In the genomic region with DNA sequence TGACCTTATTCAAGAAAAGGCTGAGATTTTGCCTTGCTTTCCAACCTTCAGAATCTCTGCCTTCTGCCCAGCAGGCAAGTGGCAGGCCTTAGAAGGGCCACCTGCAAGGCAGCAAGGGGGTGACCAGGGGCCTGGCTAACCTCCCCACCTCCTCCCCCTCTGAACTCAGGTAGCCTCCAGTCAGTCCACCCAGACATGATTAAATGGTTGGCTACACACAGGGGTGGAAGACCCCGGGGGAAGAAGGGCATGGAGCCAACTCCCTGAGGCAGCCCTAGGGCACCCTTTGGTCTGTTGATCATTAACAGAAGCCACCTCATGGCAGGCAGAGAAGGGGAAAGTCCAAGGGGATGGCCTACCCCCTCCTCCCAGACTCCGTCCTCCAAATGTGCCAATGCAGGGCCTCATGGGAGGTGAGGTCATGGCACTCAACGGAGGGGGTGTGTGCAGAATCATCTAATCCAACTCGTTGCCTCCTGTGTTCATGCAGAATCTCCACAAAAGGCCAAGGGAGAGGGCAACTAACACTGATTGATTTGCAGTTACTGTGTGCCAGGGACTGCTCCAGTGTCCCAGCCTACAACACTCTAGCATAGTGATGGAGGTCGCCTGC, we compare ENCODE assay signal across 9 cellular contexts. TPM values are rescaled to one million over a fixed set of nuclear protein-coding genes. Genes with fewer than 3 reads are reported as not detected.
DNase-seq lines count a peak whose midpoint lies in the region; ATAC-seq and TF ChIP-seq lines count a peak whose summit lies in the region.
"Had no signal": no experiment of that assay in that cellular context is flagged by ENCODE, and none has a peak within 500 bp of the region (broad histone marks: within the 10 kb centered on the region; RNA-seq: fewer than 3 reads in every experiment).

No MANE protein-coding gene starts in this region.

- no peak for ATAC-seq in GM21528 (IDR thresholded peaks at IDR 0.05; ENCODE audit: low FRiP score, unreplicated experiment)

- intact Hi-C loops in sigmoid colon (cut with DNase I) = loop anchor here (5.0 kb wide), 2 partner anchors 127 to 387 kb away; no protein-coding TSS in a partner anchor

- no peak for TF ChIP-seq EP300 in sigmoid colon (IDR thresholded peaks at IDR 0.05)

- H3K9ac ChIP-seq in fibroblast of lung (ENCODE audit: insufficient read depth, low read length) = no peak overlapping the region

- TF ChIP-seq CTCF in fibroblast of lung (conservative IDR thresholded peaks at IDR 0.05 in 1 of 2, IDR thresholded peaks at IDR 0.05 in 1 of 2; ENCODE audit: low read depth in 1 of 2, low read length in 2 of 2) (no peak), sigmoid colon (IDR thresholded peaks at IDR 0.05) (no peak)

- H3K4me3 ChIP-seq in fibroblast of lung (replicated peaks in 1 of 4; ENCODE audit: control extremely low read depth in 1 of 4, insufficient read depth in 1 of 4, low read depth in 3 of 4, low read length in 4 of 4) (no peak overlapping the region), sigmoid colon (no peak overlapping the region)

- H3K36me3 ChIP-seq in fibroblast of lung (ENCODE audit: control insufficient read depth, insufficient read depth, low read length) = peaks cover 10% of the 10 kb centered on the region
- peaks cover 11 to 24% (median 14%) of the 10 kb centered on the region in 4 donors for H3K36me3 ChIP-seq in sigmoid colon

- DNase-seq in DMS53 treated with DMSO at 0.1 percent for 48 hours (lab: John Stamatoyannopoulos, UW; ENCODE audit: unreplicated experiment) (peak; percentile 85), LoVo (ENCODE audit: low spot score) (peak; percentile 86), fibroblast of lung (ENCODE audit: low read depth in 2 of 2) (peak; percentile 39 to 47), sigmoid colon (peak; percentile 76), NCI-H2171 treated with DMSO at 0.1 percent for 48 hours (lab: John Stamatoyannopoulos, UW) (no peak), RPMI8226 (no peak)
- DNase-seq in NK-92 treated with Interleukin-12 subunit alpha and Interleukin-12 subunit beta, amount 100 ng/mL, for 24 hours (lab: John Stamatoyannopoulos, UW) = no peak
- DNase-seq: stimulated activated CD4-positive, alpha-beta T cell treated with anti-CD3 and anti-CD28 coated beads, Interleukin-4, amount 100 ng/mL, for 24 hours had no signal

- WGBS in sigmoid colon, 2 donors = 25 to 57% methylated on average over 5 of the region's 5 CpGs

- no peaks in the 10 kb centered on the region for H3K27me3 ChIP-seq in fibroblast of lung (ENCODE audit: control insufficient read depth, insufficient read depth, low read length)
- H3K27me3 ChIP-seq in sigmoid colon = no peaks in the 10 kb centered on the region

- H3K4me1 ChIP-seq in fibroblast of lung (ENCODE audit: control insufficient read depth, extremely low read depth, insufficient read depth, low read length) = peaks cover 31% of the 10 kb centered on the region
- peaks cover 0 to 56% (median 52%) of the 10 kb centered on the region in 4 donors for H3K4me1 ChIP-seq in sigmoid colon

- H3K4me2 ChIP-seq in fibroblast of lung (ENCODE audit: extremely low read depth, insufficient read depth, low read length) = no peak overlapping the region

- no peak overlapping the region for H2AFZ ChIP-seq in fibroblast of lung (ENCODE audit: low read length)

- TF ChIP-seq POLR2A in sigmoid colon (IDR thresholded peaks at IDR 0.05) = no peak

- H3K79me2 ChIP-seq in fibroblast of lung (ENCODE audit: control insufficient read depth, insufficient read depth, low read length) = peaks cover 20% of the 10 kb centered on the region

- H3K27ac ChIP-seq in fibroblast of lung (ENCODE audit: insufficient read depth, low read length) = no peak overlapping the region
- peak overlapping the region; percentile 98 to 100 (median 99) for H3K27ac ChIP-seq in sigmoid colon

- H3K9me3 ChIP-seq in fibroblast of lung (ENCODE audit: control insufficient read depth, insufficient read depth, low read depth, low read length) = no peaks in the 10 kb centered on the region
- H3K9me3 ChIP-seq in sigmoid colon = no peaks in the 10 kb centered on the region

- H4K20me1 ChIP-seq in fibroblast of lung (ENCODE audit: control insufficient read depth, extremely low read depth, insufficient read depth, low read length) = no peaks in the 10 kb centered on the region

RNA-seq across cellular contexts. Expression of gene ZFP36L1, which starts 8.5 kb away (rescaled TPM):
- total RNA-seq in fibroblast of lung (13.9 and 22.0 TPM in 2 replicates), sigmoid colon (100 to 1,000 TPM; 217 to 413 (median 239) TPM)
- polyA plus RNA-seq in fibroblast of lung (41.7 and 58.6 TPM in 2 replicates), sigmoid colon (100 to 1,000 TPM in 1 of 3 donors, 10 to 100 TPM in 2; 26.6 to 141 (median 52.9) TPM)
- 111 and 130 TPM in 2 replicates for polyA plus RNA-seq in fibroblast of lung (2012)
- 82.5 and 113 TPM in 2 replicates for polyA minus RNA-seq in fibroblast of lung (ENCODE audit: low replicate concordance)

Comparison
In these comparisons a context has a peak if more than half of its experiments do, and no peak if none do; other contexts are left out.
1. DNase-seq: peak in DMS53 treated with DMSO at 0.1 percent for 48 hours (single experiment), LoVo (single experiment), fibroblast of lung (2 of 2) and sigmoid colon (single experiment); none in NCI-H2171 treated with DMSO at 0.1 percent for 48 hours (single experiment), RPMI8226 (single experiment) and NK-92 treated with Interleukin-12 subunit alpha and Interleukin-12 subunit beta, amount 100 ng/mL, for 24 hours (single experiment).